In the genomic region with DNA sequence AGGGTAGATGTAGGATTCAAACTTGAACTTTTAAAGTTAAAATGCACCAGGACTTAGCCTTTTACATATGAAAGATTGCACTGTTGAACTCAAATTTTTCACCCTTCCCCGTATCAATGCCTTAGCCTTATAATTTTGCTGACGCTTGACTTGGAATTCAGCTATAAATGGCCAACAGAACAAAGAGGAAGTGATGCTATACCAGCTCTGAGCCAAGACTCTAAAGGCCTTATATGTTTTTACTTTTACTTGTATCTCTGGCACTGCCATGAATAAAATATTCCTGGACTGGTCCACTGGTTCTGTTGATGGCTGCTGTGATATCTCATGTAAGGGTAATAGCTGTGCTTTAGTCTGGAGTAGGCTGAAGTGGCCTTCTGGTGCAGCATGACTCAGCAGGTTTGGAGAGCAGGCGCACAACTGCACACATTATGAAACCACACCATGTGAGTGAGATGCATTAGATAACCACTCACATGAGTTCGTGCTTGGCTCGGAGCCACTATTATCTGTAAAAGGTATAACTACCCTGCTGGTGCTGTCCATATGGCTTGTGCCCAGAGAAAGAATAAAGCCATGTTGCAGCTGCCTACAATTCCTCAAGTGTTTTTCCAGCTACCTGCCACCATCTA, we compare ENCODE assay signal across 12 cellular contexts. TPM values are rescaled to one million over a fixed set of nuclear protein-coding genes. Genes with fewer than 3 reads are reported as not detected.
DNase-seq lines count a peak whose midpoint lies in the region; ATAC-seq and TF ChIP-seq lines count a peak whose summit lies in the region.
"Had no signal": no experiment of that assay in that cellular context is flagged by ENCODE, and none has a peak within 500 bp of the region (broad histone marks: within the 10 kb centered on the region; RNA-seq: fewer than 3 reads in every experiment).

No MANE protein-coding gene starts in this region.

- H3K4me2 ChIP-seq in parathyroid adenoma (ENCODE audit: low read length) = peak overlapping the region; percentile 8

- no peak overlapping the region for H3K9ac ChIP-seq in parathyroid adenoma

- H2AFZ ChIP-seq in parathyroid adenoma = no peak overlapping the region

- H3K4me3 ChIP-seq in cardiac fibroblast (replicated peaks in 1 of 2; ENCODE audit: low read depth in 2 of 2, low read length in 2 of 2) = no peak overlapping the region
- no peak overlapping the region for H3K4me3 ChIP-seq in parathyroid adenoma (ENCODE audit: low read depth, low read length)

- peaks cover 8% of the 10 kb centered on the region for H3K27me3 Mint-ChIP-seq in activated CD4-positive, alpha-beta T cell treated with anti-CD3 and anti-CD28 coated beads, Interleukin-2, amount 10 ng/mL, durations not matched to agents 24 days and 14 days
- peaks cover 23 to 40% of the 10 kb centered on the region in 2 donors for H3K27me3 Mint-ChIP-seq in natural killer cell treated with Interleukin-12 subunit alpha and Interleukin-12 subunit beta and Interleukin-15 and Interleukin-18, amount 100 ng/mL, for 72 hours

- H3K36me3 ChIP-seq in parathyroid adenoma (ENCODE audit: control insufficient read depth, insufficient read depth, low read length) = no peaks in the 10 kb centered on the region

- no peak overlapping the region for H3K27ac ChIP-seq in parathyroid adenoma
- H3K27ac ChIP-seq: C4-2B had no signal

- H3K4me1 ChIP-seq in parathyroid adenoma = no peaks in the 10 kb centered on the region

- H3K79me2 ChIP-seq in parathyroid adenoma = no peaks in the 10 kb centered on the region

- H3K27me3 ChIP-seq in parathyroid adenoma (ENCODE audit: control insufficient read depth, insufficient read depth, low read length) = no peaks in the 10 kb centered on the region

- H3K9me3 ChIP-seq in parathyroid adenoma (ENCODE audit: control insufficient read depth, low read length) = no peaks in the 10 kb centered on the region

- no peak for ATAC-seq in natural killer cell treated with Interleukin-12 subunit alpha and Interleukin-12 subunit beta and Interleukin-15 and Interleukin-18, amount 100 ng/mL, for 72 hours

- intact Hi-C loops in activated CD4-positive, alpha-beta T cell treated with anti-CD3 and anti-CD28 coated beads, Interleukin-2, amount 10 ng/mL, durations not matched to agents 24 days and 14 days (cut with micrococcal nuclease) = no loop called here

- peaks cover 21% of the 10 kb centered on the region for H3K9me3 Mint-ChIP-seq in activated CD4-positive, alpha-beta T cell treated with anti-CD3 and anti-CD28 coated beads, Interleukin-2, amount 10 ng/mL, durations not matched to agents 24 days and 14 days
- no peaks in the 10 kb centered on the region for H3K9me3 Mint-ChIP-seq in natural killer cell treated with Interleukin-12 subunit alpha and Interleukin-12 subunit beta and Interleukin-15 and Interleukin-18, amount 100 ng/mL, for 72 hours

- TF ChIP-seq CTCF in cardiac fibroblast (IDR thresholded peaks at IDR 0.05; ENCODE audit: low read depth, low read length) (no peak), parathyroid adenoma (IDR thresholded peaks at IDR 0.05) (no peak)

- H3K36me3 Mint-ChIP-seq in activated CD4-positive, alpha-beta T cell treated with anti-CD3 and anti-CD28 coated beads, Interleukin-2, amount 10 ng/mL, durations not matched to agents 24 days and 14 days (ENCODE audit: low read depth) = no peaks in the 10 kb centered on the region
- H3K36me3 Mint-ChIP-seq in natural killer cell treated with Interleukin-12 subunit alpha and Interleukin-12 subunit beta and Interleukin-15 and Interleukin-18, amount 100 ng/mL, for 72 hours = peaks cover 7% of the 10 kb centered on the region

- peak; percentile 20 for DNase-seq in activated CD4-positive, alpha-beta T cell treated with anti-CD3 and anti-CD28 coated beads for 48 hours
- no peak for DNase-seq in activated CD4-positive, alpha-beta T cell treated with anti-CD3 and anti-CD28 coated beads, Interleukin-2, amount 10 ng/mL, durations not matched to agents 24 days and 14 days
- DNase-seq in NCI-H2029 treated with DMSO at 0.1 percent for 48 hours (lab: John Stamatoyannopoulos, UW) (peak; percentile 63), cardiac fibroblast (ENCODE audit: low read depth in 2 of 2) (peak; percentile 52 to 68), NCI-H1694 treated with DMSO at 0.1 percent for 48 hours (lab: John Stamatoyannopoulos, UW) (no peak), middle frontal gyrus (ENCODE audit: extremely low spot score, low spot score) (no peak)
- DNase-seq in natural killer cell treated with Interleukin-12 subunit alpha and Interleukin-12 subunit beta and Interleukin-15 and Interleukin-18, amount 100 ng/mL, for 72 hours (ENCODE audit: low spot score) = no peak
- DNase-seq: NCI-H1436 treated with DMSO at 0.1 percent for 48 hours had no signal

- H3K27ac Mint-ChIP-seq in activated CD4-positive, alpha-beta T cell treated with anti-CD3 and anti-CD28 coated beads, Interleukin-2, amount 10 ng/mL, durations not matched to agents 24 days and 14 days = no peak overlapping the region
- no peak overlapping the region for H3K27ac Mint-ChIP-seq in natural killer cell treated with Interleukin-12 subunit alpha and Interleukin-12 subunit beta and Interleukin-15 and Interleukin-18, amount 100 ng/mL, for 72 hours
- H3K27ac Mint-ChIP-seq: activated naive CD4-positive, alpha-beta T cell treated with anti-CD3 and anti-CD28 coated beads, Interleukin-2, amount 50 U/mL, for 72 hours; nephron had no signal

- no peak overlapping the region for H3K4me3 Mint-ChIP-seq in activated CD4-positive, alpha-beta T cell treated with anti-CD3 and anti-CD28 coated beads, Interleukin-2, amount 10 ng/mL, durations not matched to agents 24 days and 14 days
- no peak overlapping the region for H3K4me3 Mint-ChIP-seq in natural killer cell treated with Interleukin-12 subunit alpha and Interleukin-12 subunit beta and Interleukin-15 and Interleukin-18, amount 100 ng/mL, for 72 hours
- H3K4me3 Mint-ChIP-seq: nephron had no signal

- no peaks in the 10 kb centered on the region for H3K4me1 Mint-ChIP-seq in activated CD4-positive, alpha-beta T cell treated with anti-CD3 and anti-CD28 coated beads, Interleukin-2, amount 10 ng/mL, durations not matched to agents 24 days and 14 days
- no peaks in the 10 kb centered on the region for H3K4me1 Mint-ChIP-seq in natural killer cell treated with Interleukin-12 subunit alpha and Interleukin-12 subunit beta and Interleukin-15 and Interleukin-18, amount 100 ng/mL, for 72 hours (ENCODE audit: low read depth in 2 of 2)

RNA-seq across cellular contexts. Expression of a gene that starts 8.4 kb away (rescaled TPM):
- 16.0 and 16.2 TPM in 2 replicates for total RNA-seq in activated CD4-positive, alpha-beta T cell treated with anti-CD3 and anti-CD28 coated beads, Interleukin-2, amount 10 ng/mL, durations not matched to agents 24 days and 14 days
- 10 to 100 TPM in 1 of 2 donors, 1 to 10 TPM in 1; 10.0 to 15.3 TPM for total RNA-seq in natural killer cell treated with Interleukin-12 subunit alpha and Interleukin-12 subunit beta and Interleukin-15 and Interleukin-18, amount 100 ng/mL, for 72 hours

RNA-seq across cellular contexts. Expression of a gene that starts 34.2 kb away (rescaled TPM):
- total RNA-seq in activated CD4-positive, alpha-beta T cell treated with anti-CD3 and anti-CD28 coated beads, Interleukin-2, amount 10 ng/mL, durations not matched to agents 24 days and 14 days = 37.7 and 40.6 TPM in 2 replicates
- total RNA-seq in natural killer cell treated with Interleukin-12 subunit alpha and Interleukin-12 subunit beta and Interleukin-15 and Interleukin-18, amount 100 ng/mL, for 72 hours = 10 to 100 TPM; 27.7 to 27.8 TPM

Comparison
In these comparisons a context has a peak if more than half of its experiments do, and no peak if none do; other contexts are left out.
1. DNase-seq: peak in activated CD4-positive, alpha-beta T cell treated with anti-CD3 and anti-CD28 coated beads for 48 hours (single experiment), NCI-H2029 treated with DMSO at 0.1 percent for 48 hours (single experiment) and cardiac fibroblast (2 of 2); none in activated CD4-positive, alpha-beta T cell treated with anti-CD3 and anti-CD28 coated beads, Interleukin-2, amount 10 ng/mL, durations not matched to agents 24 days and 14 days (single experiment), NCI-H1694 treated with DMSO at 0.1 percent for 48 hours (single experiment), middle frontal gyrus (single experiment) and natural killer cell treated with Interleukin-12 subunit alpha and Interleukin-12 subunit beta and Interleukin-15 and Interleukin-18, amount 100 ng/mL, for 72 hours (single experiment).